8 cellular contexts compared by ENCODE assay signal in genomic region chrX:155768036-155768769, GRCh38.
DNase-seq lines count a peak whose midpoint lies in the region; ATAC-seq lines count a peak whose summit lies in the region.

No MANE protein-coding gene starts in this region.

- H3K27me3 ChIP-seq in SJSA1 (replicated peaks), result no peaks in the 10 kb centered on the region
- no peaks in the 10 kb centered on the region for H3K27me3 ChIP-seq in trophoblast cell (ENCODE audit: insufficient read depth, low read length)

- no peak overlapping the region for H4K8ac ChIP-seq in trophoblast cell (ENCODE audit: low read depth, low read length)

- no peak overlapping the region for H2AFZ ChIP-seq in trophoblast cell (ENCODE audit: insufficient read depth, low read length, poor library complexity)

- H2BK120ac ChIP-seq in trophoblast cell (ENCODE audit: insufficient read depth, low read length, poor library complexity), result no peak overlapping the region

- H3K4me2 ChIP-seq in trophoblast cell (ENCODE audit: low read length), result peak overlapping the region; percentile 69

- H2AK5ac ChIP-seq in trophoblast cell (ENCODE audit: low read length), result no peak overlapping the region

- DNase-seq in EH (ENCODE audit: low read depth), result peak; percentile 57
- DNase-seq in SJSA1 (ENCODE audit: low read depth in 1 of 2, low spot score in 2 of 2), result peak in 1 of 2 experiments; percentile 4
- peak; percentile 60 for DNase-seq in fibroblast of gingiva (ENCODE audit: low read depth)
- DNase-seq in trophoblast cell, result peak; percentile 28 to 58
- no peak for DNase-seq in middle frontal gyrus (ENCODE audit: extremely low spot score, low spot score)
- no peak for DNase-seq in activated CD4-positive, alpha-beta T cell treated with anti-CD3 and anti-CD28 coated beads for 1 hour

- H3K36me3 ChIP-seq in SJSA1, result no peaks in the 10 kb centered on the region
- no peaks in the 10 kb centered on the region for H3K36me3 ChIP-seq in trophoblast cell (ENCODE audit: control insufficient read depth in 1 of 2, insufficient read depth in 2 of 2, low read length in 2 of 2)

- peak overlapping the region; percentile 55 for H3K9ac ChIP-seq in trophoblast cell (ENCODE audit: low read length)

- ATAC-seq in GM21367 (IDR thresholded peaks at IDR 0.05; ENCODE audit: unreplicated experiment), result no peak
- no peak for ATAC-seq in GM19023 (IDR thresholded peaks at IDR 0.05; ENCODE audit: unreplicated experiment)

- H3K9me3 ChIP-seq in SJSA1 (replicated peaks) (no peaks in the 10 kb centered on the region), trophoblast cell (ENCODE audit: insufficient read depth, low read depth, low read length) (peaks cover 5% of the 10 kb centered on the region)

- WGBS in trophoblast cell (ENCODE audit: extremely low coverage, insufficient coverage, insufficient read length), result no CpG with 5 or more reads among the region's 21 CpGs

- H4K12ac ChIP-seq in trophoblast cell (ENCODE audit: low read depth, low read length), result no peak overlapping the region

- no peak overlapping the region for H3K4ac ChIP-seq in trophoblast cell (ENCODE audit: low read depth, low read length)

- H4K91ac ChIP-seq in trophoblast cell (ENCODE audit: low read depth, low read length), result no peak overlapping the region

- no peak overlapping the region for H3K18ac ChIP-seq in trophoblast cell (ENCODE audit: low read length)

- H3K27ac ChIP-seq in SJSA1, result no peak overlapping the region
- no peak overlapping the region for H3K27ac ChIP-seq in trophoblast cell (ENCODE audit: low read depth, low read length)

- no peak overlapping the region for H3K23ac ChIP-seq in trophoblast cell (ENCODE audit: low read length)

- peaks cover 4% of the 10 kb centered on the region for H3K4me1 ChIP-seq in SJSA1 (replicated peaks)
- H3K4me1 ChIP-seq in trophoblast cell (ENCODE audit: control insufficient read depth in 1 of 2, insufficient read depth in 2 of 2, low read length in 2 of 2), result no peaks in the 10 kb centered on the region

- H2BK12ac ChIP-seq in trophoblast cell (ENCODE audit: low read length), result no peak overlapping the region

- H3K14ac ChIP-seq in trophoblast cell (ENCODE audit: low read length), result no peak overlapping the region

- H3K79me1 ChIP-seq in trophoblast cell (ENCODE audit: low read length), result no peaks in the 10 kb centered on the region

- peak overlapping the region; percentile 37 for H3K4me3 ChIP-seq in SJSA1
- peak overlapping the region; percentile 34 for H3K4me3 ChIP-seq in trophoblast cell (ENCODE audit: low read depth, low read length)

- H3K79me2 ChIP-seq in trophoblast cell (ENCODE audit: control insufficient read depth, insufficient read depth, low read length, poor library complexity), result no peaks in the 10 kb centered on the region

- H2BK5ac ChIP-seq in trophoblast cell (ENCODE audit: low read depth, low read length, poor library complexity), result no peak overlapping the region

Comparison
In these comparisons a context has a peak if more than half of its experiments do, and no peak if none do; other contexts are left out.
1. DNase-seq: peak in EH (single experiment), fibroblast of gingiva (single experiment) and trophoblast cell (2 of 2); none in middle frontal gyrus (single experiment) and activated CD4-positive, alpha-beta T cell treated with anti-CD3 and anti-CD28 coated beads for 1 hour (single experiment).